9 cellular contexts compared by ENCODE assay signal in the genomic region with DNA sequence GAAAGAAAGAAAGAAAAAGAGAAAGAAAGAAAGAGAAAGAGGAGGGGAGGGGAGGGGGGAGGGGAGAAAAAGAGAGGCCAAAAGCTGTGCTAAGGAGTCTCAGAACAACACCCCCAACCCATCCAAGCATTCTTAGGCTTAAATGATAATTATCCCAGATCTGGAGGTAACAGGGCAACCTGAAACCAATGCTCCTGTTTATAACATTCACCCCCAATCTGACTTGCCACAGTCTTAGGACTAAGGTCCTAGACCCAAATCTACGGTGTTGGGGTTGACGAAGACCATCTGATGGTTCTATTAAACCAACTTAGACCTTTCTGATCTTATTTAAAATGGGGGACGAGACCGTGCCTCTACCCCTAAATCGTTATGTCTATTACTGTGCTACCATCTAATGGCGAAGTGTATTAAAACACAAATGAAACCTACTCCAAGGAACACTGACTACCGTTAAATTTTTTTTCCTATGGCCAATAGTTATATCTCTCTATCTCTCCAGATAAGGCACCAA.
A peak's percentile ranks its signal among the peaks of the same experiment; 100 is the strongest.
DNase-seq lines count a peak whose midpoint lies in the region; ATAC-seq and TF ChIP-seq lines count a peak whose summit lies in the region.
"Had no signal": no experiment of that assay in that cellular context is flagged by ENCODE, and none has a peak within 500 bp of the region (broad histone marks: within the 10 kb centered on the region; RNA-seq: fewer than 3 reads in every experiment).

No MANE protein-coding gene starts in this region.

- peak overlapping the region; percentile 15 to 68 (median 52) for H3K4me3 Mint-ChIP-seq in brain

- H3K4me1 ChIP-seq in thyroid gland = no peaks in the 10 kb centered on the region

- intact Hi-C loops in thyroid gland (cut with DNase I) = no loop called here

- TF ChIP-seq CTCF in brain (conservative IDR thresholded peaks at IDR 0.05) (peak; percentile 67 to 69), thyroid gland (IDR thresholded peaks at IDR 0.05) (peak in 4 of 6 experiments; percentile 14 to 53 (median 47))

- TF ChIP-seq POLR2A in thyroid gland (IDR thresholded peaks at IDR 0.05) = no peak

- peaks cover 10% of the 10 kb centered on the region for H3K27me3 Mint-ChIP-seq in brain

- peaks cover 27% of the 10 kb centered on the region for H3K4me1 Mint-ChIP-seq in brain

- H3K36me3 Mint-ChIP-seq in brain = no peaks in the 10 kb centered on the region

- H3K4me3 ChIP-seq in thyroid gland (replicated peaks in 1 of 3) = no peak overlapping the region
- H3K4me3 ChIP-seq: BLaER1 treated with 17β-estradiol and CSF1 and Interleukin-3, amounts not matched to agents 10 nM and 100 nM had no signal

- 10 to 15% methylated on average over 7 of the region's 7 CpGs for WGBS in thyroid gland, 2 donors

- DNase-seq in NCI-H1092 treated with DMSO at 0.1 percent for 48 hours (lab: John Stamatoyannopoulos, UW) (peak; percentile 84), NCI-H1092 (lab: John Stamatoyannopoulos, UW) (no peak), NCI-H2171 treated with DMSO at 0.1 percent for 48 hours (lab: John Stamatoyannopoulos, UW) (peak; percentile 84), thyroid gland (no peak)

- H3K9me3 Mint-ChIP-seq in brain = peaks cover 0 to 3% (median 0%) of the 10 kb centered on the region in 5 experiments

- no peaks in the 10 kb centered on the region for H3K9me3 ChIP-seq in thyroid gland
- H3K9me3 ChIP-seq: BLaER1 treated with 17β-estradiol and CSF1 and Interleukin-3, amounts not matched to agents 10 nM and 100 nM had no signal

- H3K27me3 ChIP-seq in layer of hippocampus (ENCODE audit: control insufficient read depth, insufficient read depth, low read length) = no peaks in the 10 kb centered on the region
- H3K27me3 ChIP-seq in thyroid gland = no peaks in the 10 kb centered on the region
- H3K27me3 ChIP-seq: BLaER1 treated with 17β-estradiol and CSF1 and Interleukin-3, amounts not matched to agents 10 nM and 100 nM had no signal

- no peaks in the 10 kb centered on the region for H3K36me3 ChIP-seq in thyroid gland
- H3K36me3 ChIP-seq: BLaER1 treated with 17β-estradiol and CSF1 and Interleukin-3, amounts not matched to agents 10 nM and 100 nM had no signal

- H3K27ac ChIP-seq in layer of hippocampus (ENCODE audit: low read depth, low read length) = peak overlapping the region; percentile 32
- H3K27ac ChIP-seq in thyroid gland = no peak overlapping the region
- H3K27ac ChIP-seq: BLaER1 treated with 17β-estradiol and CSF1 and Interleukin-3, amounts not matched to agents 10 nM and 100 nM had no signal

- ATAC-seq in GM18519 (IDR thresholded peaks at IDR 0.05; ENCODE audit: low FRiP score, unreplicated experiment) (no peak), GM21367 (IDR thresholded peaks at IDR 0.05; ENCODE audit: unreplicated experiment) (no peak)

- H3K27ac Mint-ChIP-seq in brain = peak overlapping the region in 2 of 5 experiments; percentile 42 to 71

Comparison
In these comparisons a context has a peak if more than half of its experiments do, and no peak if none do; other contexts are left out.
1. DNase-seq: peak in NCI-H1092 treated with DMSO at 0.1 percent for 48 hours (single experiment) and NCI-H2171 treated with DMSO at 0.1 percent for 48 hours (single experiment); none in NCI-H1092 (single experiment) and thyroid gland (0 of 2).